Comparison of ENCODE assay signal across 8 cellular contexts in the genomic region with DNA sequence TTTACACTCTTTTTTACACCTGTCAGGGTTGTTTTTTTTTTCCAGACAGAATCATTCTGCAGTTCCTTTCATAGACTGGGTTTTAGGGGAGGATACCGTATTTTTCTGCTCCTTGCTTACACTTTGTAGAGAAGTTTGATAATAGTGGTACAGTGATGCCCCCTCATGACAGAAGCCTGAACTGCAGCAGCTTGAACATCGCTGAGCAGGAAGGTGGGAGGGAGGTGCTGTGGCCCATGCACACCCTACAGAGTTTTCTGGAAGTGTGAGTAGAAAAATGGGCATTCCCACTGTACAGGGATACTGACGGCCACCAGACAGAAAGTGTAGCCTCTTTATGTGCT. TPM values are rescaled to one million over a fixed set of nuclear protein-coding genes. Genes with fewer than 3 reads are reported as not detected.
DNase-seq lines count a peak whose midpoint lies in the region; ATAC-seq and TF ChIP-seq lines count a peak whose summit lies in the region.

No MANE protein-coding gene starts in this region.

- ATAC-seq in CD4-positive, alpha-beta T cell (ENCODE audit: poor library complexity), result peak; percentile 95
- ATAC-seq in GM19372 (IDR thresholded peaks at IDR 0.05; ENCODE audit: low read depth, unreplicated experiment) (peak; percentile 87), HG03520 (IDR thresholded peaks at IDR 0.05; ENCODE audit: unreplicated experiment) (peak; percentile 91), esophagus mucosa (peak; percentile 91), natural killer cell (peak; percentile 83 to 96 (median 92))

- no peaks in the 10 kb centered on the region for H3K9me3 Mint-ChIP-seq in CD4-positive, alpha-beta T cell
- no peaks in the 10 kb centered on the region for H3K9me3 Mint-ChIP-seq in natural killer cell

- peak; percentile 52 for TF ChIP-seq CTCF in CD4-positive, alpha-beta T cell (IDR thresholded peaks at IDR 0.05)
- TF ChIP-seq CTCF in natural killer cell (IDR thresholded peaks at IDR 0.05), result peak; percentile 46

- peak overlapping the region; percentile 32 for H3K27ac Mint-ChIP-seq in CD4-positive, alpha-beta T cell
- peak overlapping the region in 1 of 2 donors; percentile 58 for H3K27ac Mint-ChIP-seq in natural killer cell

- POLR2A ChIA-PET in CD4-positive, alpha-beta T cell (lab: Charles Lee), result interaction anchor here (0.7 kb wide), 1 partner anchor 254 kb away, joined by 3 read pairs; no protein-coding TSS in a partner anchor

- no peaks in the 10 kb centered on the region for H3K27me3 Mint-ChIP-seq in CD4-positive, alpha-beta T cell
- peaks cover 12 to 36% of the 10 kb centered on the region in 2 donors for H3K27me3 Mint-ChIP-seq in natural killer cell (ENCODE audit: low read depth in 2 of 2)

- H3K36me3 Mint-ChIP-seq in CD4-positive, alpha-beta T cell (ENCODE audit: low read depth), result no peaks in the 10 kb centered on the region
- no peaks in the 10 kb centered on the region for H3K36me3 Mint-ChIP-seq in natural killer cell

- no peaks in the 10 kb centered on the region for H3K9me3 ChIP-seq in CD4-positive, alpha-beta T cell (ENCODE audit: control insufficient read depth, low read length)

- H3K4me1 Mint-ChIP-seq in CD4-positive, alpha-beta T cell (ENCODE audit: low read depth), result peaks cover 11% of the 10 kb centered on the region
- H3K4me1 Mint-ChIP-seq in natural killer cell, result peaks cover 5 to 7% of the 10 kb centered on the region in 2 donors

- intact Hi-C loops in CD4-positive, alpha-beta T cell (cut with DNase I, micrococcal nuclease), result loop anchor here (1.0 kb wide), 2 partner anchors 121 to 253 kb away; no protein-coding TSS in a partner anchor
- intact Hi-C loops in natural killer cell (cut with micrococcal nuclease), result loop anchor here (1.0 to 5.0 kb wide), 2 partner anchors 121 to 512 kb away; no protein-coding TSS in a partner anchor

- H3K27ac ChIP-seq in CD4-positive, alpha-beta T cell (ENCODE audit: low read depth, low read length), result no peak overlapping the region

- peak; percentile 53 to 80 (median 69) for DNase-seq in CD4-positive, alpha-beta T cell
- DNase-seq in NOMO-1 treated with dmso at 0.1 percent for 144 hours (lab: John Stamatoyannopoulos, UW; ENCODE audit: unreplicated experiment), result peak; percentile 22
- peak; percentile 67 for DNase-seq in activated CD8-positive, alpha-beta memory T cell treated with anti-CD3 and anti-CD28 coated beads, Interleukin-2, amount 50 U/mL, for 4 hours
- peak; percentile 49 for DNase-seq in natural killer cell
- DNase-seq in stimulated activated naive CD4-positive, alpha-beta T cell (lab: John Stamatoyannopoulos, UW), result peak; percentile 54 to 76 (median 64)

- no peaks in the 10 kb centered on the region for H3K27me3 ChIP-seq in CD4-positive, alpha-beta T cell (ENCODE audit: control insufficient read depth, insufficient read depth, low read length)

- H3K4me3 Mint-ChIP-seq in CD4-positive, alpha-beta T cell, result peak overlapping the region; percentile 90
- H3K4me3 Mint-ChIP-seq in natural killer cell, result peak overlapping the region; percentile 84

- CTCF ChIA-PET in CD4-positive, alpha-beta T cell (lab: Charles Lee), result interaction anchor here (1.0 to 2.1 kb wide), 5 partner anchors 12 to 253 kb away, joined by 3 to 15 read pairs (median 3); no protein-coding TSS in a partner anchor

RNA-seq across cellular contexts. Expression of gene RAB40A, which starts 54.5 kb away (rescaled TPM):
- total RNA-seq in CD4-positive, alpha-beta T cell, result under 1 TPM in 1 of 2 experiments, not detected in 1; 0.16 TPM
- total RNA-seq in esophagus mucosa (0.16 TPM), natural killer cell (not detected)
